Comparison of ENCODE assay signal across 1 cellular context in the genomic region with DNA sequence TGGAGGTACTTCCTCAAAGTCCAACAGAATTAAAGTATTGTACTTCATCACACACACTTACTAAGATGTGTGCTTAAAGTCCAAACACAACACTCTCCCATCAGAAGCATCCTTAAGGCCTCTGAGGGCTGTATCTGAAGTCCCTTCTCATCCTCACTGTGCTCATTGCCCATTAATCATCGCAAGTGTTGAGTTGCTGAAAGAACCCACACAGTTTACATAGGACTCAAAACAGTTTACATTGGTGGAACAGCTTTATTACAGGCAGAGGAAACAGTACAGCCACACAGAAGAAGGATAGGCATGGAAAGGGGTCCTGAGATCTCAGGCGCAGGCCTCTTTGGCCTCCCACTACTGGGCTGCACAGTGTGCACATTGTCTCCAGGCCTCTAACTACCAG.
TF ChIP-seq lines count a peak whose summit lies in the region.

No MANE protein-coding gene starts in this region.

TF ChIP-seq in IMR-90, 13 proteins besides CTCF, POLR2A, EP300 and RAD21 (continued from another document):
- TF ChIP-seq NFE2L2 (IDR thresholded peaks at IDR 0.05; ENCODE audit: low read depth, low read length): no peak
- TF ChIP-seq MXI1 (IDR thresholded peaks at IDR 0.05; ENCODE audit: borderline replicate concordance, low read depth, low read length): no peak
- TF ChIP-seq BHLHE40 (IDR thresholded peaks at IDR 0.05; ENCODE audit: low read depth, low read length): no peak
- TF ChIP-seq RCOR1 (IDR thresholded peaks at IDR 0.05; ENCODE audit: insufficient replicate concordance, low read length): no peak
- TF ChIP-seq CHD1 (IDR thresholded peaks at IDR 0.05; ENCODE audit: low read depth, low read length): no peak
